ENCODE assay signal across 11 cellular contexts in genomic region chr20:36482044-36482473, GRCh38. TPM values are rescaled to one million over a fixed set of nuclear protein-coding genes. Genes with fewer than 3 reads are reported as not detected.
DNase-seq lines count a peak whose midpoint lies in the region; ATAC-seq and TF ChIP-seq lines count a peak whose summit lies in the region.
"Had no signal": no experiment of that assay in that cellular context is flagged by ENCODE, and none has a peak within 500 bp of the region (broad histone marks: within the 10 kb centered on the region; RNA-seq: fewer than 3 reads in every experiment).

No MANE protein-coding gene starts in this region.

- H3K27me3 ChIP-seq in PC-3 (ENCODE audit: low read length) = no peaks in the 10 kb centered on the region
- H3K27me3 ChIP-seq: SJCRH30 had no signal

- no peaks in the 10 kb centered on the region for H3F3A ChIP-seq in PC-3 (ENCODE audit: low read length, unreplicated experiment)

- peaks cover 4% of the 10 kb centered on the region for H3K27me3 Mint-ChIP-seq in glutamatergic neuron (ENCODE audit: unreplicated experiment)
- H3K27me3 Mint-ChIP-seq: IgD-negative memory B cell had no signal

- H3K4me2 ChIP-seq in PC-3 (ENCODE audit: low read length) = no peak overlapping the region

- in situ Hi-C loops in G401 (cut with HindIII; ENCODE audit: low sequenced_read_pairs) = no loop called here

- H3K79me2 ChIP-seq in PC-3 (ENCODE audit: low read length) = peaks cover 96% of the 10 kb centered on the region

- POLR2A ChIA-PET in PC-3 (lab: Charles Lee; ENCODE audit: unreplicated experiment) = no interaction called here

- no peaks in the 10 kb centered on the region for H3K36me3 ChIP-seq in PC-3 (ENCODE audit: low read depth, low read length)

- no peaks in the 10 kb centered on the region for H3K36me3 Mint-ChIP-seq in glutamatergic neuron (ENCODE audit: unreplicated experiment)

- DNase-seq in G401 (ENCODE audit: low spot score) = peak; percentile 98
- DNase-seq in NCI-H460 (ENCODE audit: extremely low read depth, low read depth) = peak; percentile 67
- no peak for DNase-seq in glutamatergic neuron
- DNase-seq in retinal pigment epithelial cell (ENCODE audit: low read depth) = peak; percentile 48
- no peak for DNase-seq in PC-3
- DNase-seq in hippocampal formation (lab: John Stamatoyannopoulos, UW) = no peak
- DNase-seq: stimulated activated naive CD4-positive, alpha-beta T cell treated with Interleukin-2 at 50 U/mL for 16 hours had no signal

- no peaks in the 10 kb centered on the region for H3K9me2 ChIP-seq in PC-3 (replicated peaks; ENCODE audit: low read length)

- CTCF ChIA-PET in PC-3 (lab: Charles Lee) = no interaction called here

- H3K4me3 ChIP-seq in retinal pigment epithelial cell (ENCODE audit: low read length) = no peak overlapping the region
- H3K4me3 ChIP-seq in PC-3 (ENCODE audit: low read length) = no peak overlapping the region
- H3K4me3 ChIP-seq: SJCRH30 had no signal

- no peaks in the 10 kb centered on the region for H3K9me3 ChIP-seq in PC-3 (ENCODE audit: low read length)
- H3K9me3 ChIP-seq: SJCRH30 had no signal

- H3K4me1 ChIP-seq in PC-3 (ENCODE audit: insufficient read depth, low read length) = peaks cover 16% of the 10 kb centered on the region

- no peak overlapping the region for H2AFZ ChIP-seq in PC-3 (ENCODE audit: low read length)

- peaks cover 35% of the 10 kb centered on the region for H3K4me1 Mint-ChIP-seq in glutamatergic neuron (ENCODE audit: low read depth, unreplicated experiment)

- intact Hi-C loops in PC-3 (cut with micrococcal nuclease) = no loop called here

- BruUV-seq in PC-3 (replicated peaks; lab: Mats Ljungman, UMichigan) = no TSS peak

- peaks cover 21% of the 10 kb centered on the region for H4K20me1 ChIP-seq in PC-3 (ENCODE audit: low read length)

- peaks cover 14% of the 10 kb centered on the region for H3K9me3 Mint-ChIP-seq in glutamatergic neuron (ENCODE audit: unreplicated experiment)
- H3K9me3 Mint-ChIP-seq: IgD-negative memory B cell had no signal

- peak overlapping the region; percentile 36 for H3K4me3 Mint-ChIP-seq in glutamatergic neuron (ENCODE audit: unreplicated experiment)

- no peak overlapping the region for H3K9ac ChIP-seq in PC-3 (ENCODE audit: low read length)

- ATAC-seq in PC-3 (no peak), GM18502 (IDR thresholded peaks at IDR 0.05; ENCODE audit: poor library complexity, unreplicated experiment) (no peak), HG03432 (IDR thresholded peaks at IDR 0.05; ENCODE audit: unreplicated experiment) (no peak)

- H3K27ac ChIP-seq in PC-3 (ENCODE audit: low read length) = no peak overlapping the region
- H3K27ac ChIP-seq: SJCRH30 had no signal

- no peak overlapping the region for H3K27ac Mint-ChIP-seq in glutamatergic neuron (ENCODE audit: unreplicated experiment)

- no peak for TF ChIP-seq CTCF in glutamatergic neuron (IDR thresholded peaks at IDR 0.05; ENCODE audit: partially characterized antibody, unreplicated experiment)
- no peak for TF ChIP-seq CTCF in retinal pigment epithelial cell (conservative IDR thresholded peaks at IDR 0.05; ENCODE audit: low read depth, low read length)
- no peak for TF ChIP-seq CTCF in PC-3 (conservative IDR thresholded peaks at IDR 0.05; ENCODE audit: low read depth, low read length)

RNA-seq across cellular contexts. Expression of gene MYL9, which starts 59.3 kb away (rescaled TPM):
- 28.2 and 41.4 TPM in 2 replicates for total RNA-seq in G401 (2014; rRNA removed; shearing (Covaris generic))
- total RNA-seq in NCI-H460 (2014; rRNA removed; shearing (Covaris generic)) = 0.66 and 1.2 TPM in 2 replicates
- 0.26 TPM in 1 of 2 replicates, not detected in the other for polyA plus RNA-seq in NCI-H460 (2014; cell fraction: nucleus; rRNA removed)
- total RNA-seq in glutamatergic neuron (ENCODE audit: unreplicated experiment) = 2.0 TPM
- 10.8 and 12.0 TPM in 2 replicates for total RNA-seq in PC-3 (2014; rRNA removed)

Comparison
In these comparisons a context has a peak if more than half of its experiments do, and no peak if none do; other contexts are left out.
1. DNase-seq: peak in G401 (single experiment), NCI-H460 (single experiment) and retinal pigment epithelial cell (single experiment); none in glutamatergic neuron (single experiment), PC-3 (single experiment) and hippocampal formation (0 of 2).